In genomic region chr10:126016156-126016805, GRCh38 we compare ENCODE assay signal across 20 cellular contexts.
A peak's percentile ranks its signal among the peaks of the same experiment; 100 is the strongest.
DNase-seq lines count a peak whose midpoint lies in the region; ATAC-seq and TF ChIP-seq lines count a peak whose summit lies in the region.
"Had no signal": no experiment of that assay in that cellular context is flagged by ENCODE, and none has a peak within 500 bp of the region (broad histone marks: within the 10 kb centered on the region; RNA-seq: fewer than 3 reads in every experiment).

No MANE protein-coding gene starts in this region.

- H3K36me3 Mint-ChIP-seq in CD4-positive, alpha-beta T cell (ENCODE audit: low read depth) = no peaks in the 10 kb centered on the region

- no peak for ATAC-seq in CD4-positive, alpha-beta T cell (ENCODE audit: poor library complexity)
- ATAC-seq in HG03135 (IDR thresholded peaks at IDR 0.05; ENCODE audit: unreplicated experiment) (no peak), GM18519 (IDR thresholded peaks at IDR 0.05; ENCODE audit: low FRiP score, unreplicated experiment) (no peak)
- ATAC-seq: GM23338, HCT116, SK-N-SH treated with all-trans-retinoic acid at 6 μM for 48 hours had no signal

- H3K27me3 Mint-ChIP-seq in CD4-positive, alpha-beta T cell = peaks cover 4% of the 10 kb centered on the region

- dilution Hi-C loops in mammary epithelial cell (cut with HindIII; ENCODE audit: low sequenced_read_pairs) = no loop called here

- no peak overlapping the region for H3K4me2 ChIP-seq in mammary epithelial cell (ENCODE audit: insufficient read depth, low read depth, low read length)
- H3K4me2 ChIP-seq: GM23338 had no signal

- TF ChIP-seq CTCF in mammary epithelial cell (conservative IDR thresholded peaks at IDR 0.05 in 1 of 2, IDR thresholded peaks at IDR 0.05 in 1 of 2; ENCODE audit: extremely low read depth in 1 of 2, insufficient read depth in 1 of 2, low read depth in 1 of 2, low read length in 2 of 2) = no peak
- TF ChIP-seq CTCF in CD4-positive, alpha-beta T cell (IDR thresholded peaks at IDR 0.05) = no peak

- H3K27me3 ChIP-seq in mammary epithelial cell (ENCODE audit: insufficient read depth, low read length) = no peaks in the 10 kb centered on the region
- H3K27me3 ChIP-seq in CD4-positive, alpha-beta T cell (ENCODE audit: control insufficient read depth, insufficient read depth, low read length) = no peaks in the 10 kb centered on the region

- no peaks in the 10 kb centered on the region for H4K20me1 ChIP-seq in mammary epithelial cell (ENCODE audit: insufficient read depth, low read length)

- POLR2A ChIA-PET in CD4-positive, alpha-beta T cell (lab: Charles Lee) = no interaction called here

- H3K9me3 ChIP-seq in mammary epithelial cell (replicated peaks; ENCODE audit: insufficient read depth, low read length) = no peaks in the 10 kb centered on the region
- no peaks in the 10 kb centered on the region for H3K9me3 ChIP-seq in CD4-positive, alpha-beta T cell (ENCODE audit: control insufficient read depth, low read length)

- 71% methylated on average over 4 of the region's 4 CpGs for WGBS in mammary epithelial cell (ENCODE audit: low coverage, missing lambda C conversion rate)

- no peak overlapping the region for H2AFZ ChIP-seq in mammary epithelial cell (ENCODE audit: low read depth, low read length)
- H2AFZ ChIP-seq: GM23338 had no signal

- no peaks in the 10 kb centered on the region for H3K79me2 ChIP-seq in mammary epithelial cell (ENCODE audit: insufficient read depth, low read length)

- BruUV-seq in mammary epithelial cell (replicated peaks; lab: Mats Ljungman, UMichigan) = no TSS peak

- H3K4me3 Mint-ChIP-seq in CD4-positive, alpha-beta T cell = no peak overlapping the region
- H3K4me3 Mint-ChIP-seq: GM23338 had no signal

- H3K27ac Mint-ChIP-seq in CD4-positive, alpha-beta T cell = no peak overlapping the region
- H3K27ac Mint-ChIP-seq: GM23338 had no signal

- H3K4me3 ChIP-seq in mammary epithelial cell (replicated peaks in 1 of 3; ENCODE audit: insufficient read depth in 1 of 3, low read depth in 2 of 3, low read length in 3 of 3) = no peak overlapping the region
- H3K4me3 ChIP-seq: GM23338 had no signal

- CTCF ChIA-PET in mammary epithelial cell (lab: Charles Lee; ENCODE audit: low non-redundant PET) = no interaction called here
- CTCF ChIA-PET in CD4-positive, alpha-beta T cell (lab: Charles Lee) = no interaction called here

- H3K4me1 ChIP-seq in mammary epithelial cell (ENCODE audit: insufficient read depth, low read length) = peaks cover 35% of the 10 kb centered on the region

- H3K9me3 Mint-ChIP-seq in CD4-positive, alpha-beta T cell = no peaks in the 10 kb centered on the region
- H3K9me3 Mint-ChIP-seq: GM23338 had no signal

- intact Hi-C loops in mammary epithelial cell (cut with micrococcal nuclease) = no loop called here
- intact Hi-C loops in CD4-positive, alpha-beta T cell (cut with DNase I, micrococcal nuclease) = no loop called here

- H3K27ac ChIP-seq in mammary epithelial cell (ENCODE audit: insufficient read depth, low read depth, low read length) = no peak overlapping the region
- H3K27ac ChIP-seq in CD4-positive, alpha-beta T cell (ENCODE audit: low read depth, low read length) = no peak overlapping the region

- in situ Hi-C loops in mammary epithelial cell (cut with MboI; ENCODE audit: low sequenced_read_pairs in 2 of 2) = no loop called here

- no peaks in the 10 kb centered on the region for H3K36me3 ChIP-seq in mammary epithelial cell (ENCODE audit: insufficient read depth, low read length)

- peak; percentile 24 for DNase-seq in COLO668 (lab: John Stamatoyannopoulos, UW; ENCODE audit: unreplicated experiment)
- DNase-seq in HPDE6-E6E7 (ENCODE audit: extremely low spot score) = peak; percentile 19
- peak; percentile 40 for DNase-seq in mammary epithelial cell
- peak; percentile 79 for DNase-seq in kidney tubule cell (ENCODE audit: low spot score)
- no peak for DNase-seq in CD4-positive, alpha-beta T cell
- no peak for DNase-seq in NCI-H187 (lab: John Stamatoyannopoulos, UW)
- DNase-seq: C1 segment of cervical spinal cord; KG1; NCI-H1417; NCI-H1930; NCI-H2171; NCI-H526 treated with DMSO at 0.1 percent for 48 hours; NK-92 treated with Interleukin-12 subunit alpha and Interleukin-12 subunit beta, amount 100 ng/mL, for 24 hours; SHP77 treated with DMSO at 0.1 percent for 48 hours; T-helper 1 cell had no signal

- no peak overlapping the region for H3K9ac ChIP-seq in mammary epithelial cell (ENCODE audit: insufficient read depth, low read length)

- H3K4me1 Mint-ChIP-seq in CD4-positive, alpha-beta T cell (ENCODE audit: low read depth) = no peaks in the 10 kb centered on the region

Comparison
In these comparisons a context has a peak if more than half of its experiments do, and no peak if none do; other contexts are left out.
1. DNase-seq: peak in COLO668 (single experiment), HPDE6-E6E7 (single experiment), mammary epithelial cell (single experiment) and kidney tubule cell (single experiment); none in CD4-positive, alpha-beta T cell (0 of 10) and NCI-H187 (0 of 2).